28 cellular contexts compared by ENCODE assay signal in genomic region chr2:206176128-206176527, GRCh38. TPM values are rescaled to one million over a fixed set of nuclear protein-coding genes. Genes with fewer than 3 reads are reported as not detected.
DNase-seq lines count a peak whose midpoint lies in the region; ATAC-seq, FAIRE-seq and TF ChIP-seq lines count a peak whose summit lies in the region.
"Had no signal": no experiment of that assay in that cellular context is flagged by ENCODE, and none has a peak within 500 bp of the region (broad histone marks: within the 10 kb centered on the region; RNA-seq: fewer than 3 reads in every experiment).

No MANE protein-coding gene starts in this region.

- no peaks in the 10 kb centered on the region for H3K4me1 ChIP-seq in IMR-90 (ENCODE audit: control insufficient read depth, insufficient read depth, low read length)
- H3K4me1 ChIP-seq in spleen = no peaks in the 10 kb centered on the region

- no peak overlapping the region for H4K8ac ChIP-seq in IMR-90 (ENCODE audit: low read depth in 2 of 2, low read length in 2 of 2)

- H4K20me1 ChIP-seq in IMR-90 (ENCODE audit: insufficient read depth, low read length) = no peaks in the 10 kb centered on the region

- in situ Hi-C loops in IMR-90 (cut with MboI; ENCODE audit: low sequenced_read_pairs) = no loop called here
- in situ Hi-C loops in astrocyte of the spinal cord (cut with HindIII; ENCODE audit: low sequenced_read_pairs) = no loop called here

- H2BK5ac ChIP-seq in IMR-90 (ENCODE audit: low read depth, low read length, poor library complexity, severe bottlenecking) = no peak overlapping the region

- no peak overlapping the region for H2AFZ ChIP-seq in IMR-90 (replicated peaks; ENCODE audit: low read length, poor library complexity)
- H2AFZ ChIP-seq: GM23338, PC-9 had no signal

- no peaks in the 10 kb centered on the region for H3K79me1 ChIP-seq in IMR-90 (ENCODE audit: low read depth in 1 of 2, low read length in 2 of 2)

- TF ChIP-seq POLR2A in IMR-90 (IDR thresholded peaks at IDR 0.05; ENCODE audit: low read depth, low read length) = no peak
- no peak for TF ChIP-seq POLR2A in spleen (IDR thresholded peaks at IDR 0.05)
- no peak for TF ChIP-seq POLR2A in H54 (IDR thresholded peaks at IDR 0.05; ENCODE audit: low read depth, low read length)

- no peak overlapping the region for H2BK120ac ChIP-seq in IMR-90 (ENCODE audit: low read depth, low read length)

- no peak overlapping the region for H4K5ac ChIP-seq in IMR-90 (ENCODE audit: low read depth, low read length)

- BruUV-seq in IMR-90 (replicated peaks; lab: Mats Ljungman, UMichigan) = no TSS peak

- no peak for TF ChIP-seq CTCF in IMR-90 (conservative IDR thresholded peaks at IDR 0.05; ENCODE audit: low read depth, low read length)
- no peak for TF ChIP-seq CTCF in astrocyte of the spinal cord (IDR thresholded peaks at IDR 0.05; ENCODE audit: low read depth, low read length)
- TF ChIP-seq CTCF in fibroblast of the aortic adventitia (IDR thresholded peaks at IDR 0.05; ENCODE audit: insufficient read depth, low read length) = no peak
- TF ChIP-seq CTCF in spleen (IDR thresholded peaks at IDR 0.05 in 8 of 11, conservative IDR thresholded peaks at IDR 0.05 in 3 of 11) = no peak

- no peak for ATAC-seq in IMR-90 (ENCODE audit: low read depth)
- ATAC-seq: CD8-positive, alpha-beta T cell; GM23338; HCT116 had no signal

- no peak for FAIRE-seq in H54 (lab: Jason Lieb, UNC)
- FAIRE-seq: GM18507 had no signal

- H4K91ac ChIP-seq in IMR-90 (ENCODE audit: insufficient read depth, low read depth, low read length) = no peak overlapping the region

- no peaks in the 10 kb centered on the region for H3K9me1 ChIP-seq in IMR-90 (ENCODE audit: insufficient read depth, low read length)

- H3K4me3 ChIP-seq in IMR-90 (ENCODE audit: insufficient read depth, low read depth, low read length) = no peak overlapping the region
- no peak overlapping the region for H3K4me3 ChIP-seq in astrocyte of the spinal cord (ENCODE audit: low read depth, low read length)
- no peak overlapping the region for H3K4me3 ChIP-seq in fibroblast of the aortic adventitia (ENCODE audit: low read depth, low read length)
- no peak overlapping the region for H3K4me3 ChIP-seq in spleen
- H3K4me3 ChIP-seq: GM23338, PC-9, SK-N-MC had no signal

- H3K4me2 ChIP-seq in IMR-90 (ENCODE audit: low read depth, low read length) = no peak overlapping the region
- H3K4me2 ChIP-seq: GM23338, PC-9 had no signal

- H3K9me3 ChIP-seq in IMR-90 (ENCODE audit: control insufficient read depth, insufficient read depth, low read length) = no peaks in the 10 kb centered on the region
- H3K9me3 ChIP-seq in spleen = no peaks in the 10 kb centered on the region

- H3K9ac ChIP-seq in IMR-90 (ENCODE audit: low read depth, low read length) = no peak overlapping the region

- DNase-seq in IMR-90 (peak; percentile 4), astrocyte of the spinal cord (ENCODE audit: low read depth, low spot score) (peak; percentile 52), fibroblast of the aortic adventitia (ENCODE audit: low read depth) (peak; percentile 30), spleen (no peak), islet precursor cell (no peak), H54 (ENCODE audit: insufficient read length, low spot score) (no peak), EL (no peak)
- no peak for DNase-seq in activated CD4-positive, alpha-beta T cell treated with anti-CD3 and anti-CD28 coated beads for 1 hour
- DNase-seq: ACHN; C1 segment of cervical spinal cord; CD8-positive, alpha-beta T cell; GDM1; Kasumi-1; MM.1S; NCI-H1048; NCI-H1417 treated with DMSO at 0.1 percent for 48 hours; NCI-H187; NCI-H2107; NCI-H2227 treated with DMSO at 0.1 percent for 48 hours; NCI-H510A; NCI-H748 treated with DMSO at 0.1 percent for 48 hours; PC-9; RPMI8226; SHP77 treated with DMSO at 0.1 percent for 48 hours had no signal

- H3K36me3 ChIP-seq in IMR-90 (ENCODE audit: control insufficient read depth, insufficient read depth, low read length) = no peaks in the 10 kb centered on the region
- H3K36me3 ChIP-seq in spleen = no peaks in the 10 kb centered on the region

- H3K18ac ChIP-seq in IMR-90 (ENCODE audit: low read depth, low read length) = no peak overlapping the region

- H3K27ac ChIP-seq in IMR-90 (ENCODE audit: insufficient read depth, low read length) (no peak overlapping the region), spleen (peak overlapping the region in 5 of 8 donors; percentile 22 to 56 (median 33))
- H3K27ac ChIP-seq: PC-9, SK-N-MC had no signal

- no peak overlapping the region for H2AK9ac ChIP-seq in IMR-90 (replicated peaks; ENCODE audit: low read depth, low read length, poor library complexity)

- CTCF ChIA-PET in IMR-90 (lab: Yijun Ruan, JAX) = interaction anchor here (0.8 kb wide), 1 partner anchor 25 kb away, joined by 4 read pairs; no protein-coding TSS in a partner anchor

- dilution Hi-C loops in IMR-90 (cut with HindIII; ENCODE audit: low sequenced_read_pairs, unreplicated experiment) = no loop called here

- no peak for TF ChIP-seq RAD21 in IMR-90 (IDR thresholded peaks at IDR 0.05; ENCODE audit: low read length)

- H3K14ac ChIP-seq in IMR-90 (replicated peaks; ENCODE audit: low read depth, low read length) = no peak overlapping the region

- no peak overlapping the region for H3K23ac ChIP-seq in IMR-90 (ENCODE audit: low read depth, low read length)

- H2AK5ac ChIP-seq in IMR-90 (ENCODE audit: low read depth, low read length) = no peak overlapping the region

- no CpG with 5 or more reads among the region's 2 CpGs for WGBS in IMR-90 (ENCODE audit: extremely low coverage in 2 of 2, insufficient read length in 1 of 2), 2 experiments
- WGBS in spleen, 5 donors = 80 to 93% (median 85%) methylated on average over 2 of the region's 2 CpGs

- H2BK20ac ChIP-seq in IMR-90 (ENCODE audit: low read depth, low read length) = no peak overlapping the region

- no peak overlapping the region for H3K4ac ChIP-seq in IMR-90 (ENCODE audit: low read depth, low read length)

- no peak overlapping the region for H2BK15ac ChIP-seq in IMR-90 (ENCODE audit: low read depth, low read length)

- POLR2A ChIA-PET in IMR-90 (lab: Charles Lee; ENCODE audit: unreplicated experiment) = no interaction called here

- intact Hi-C loops in IMR-90 (cut with micrococcal nuclease) = no loop called here
- intact Hi-C loops in spleen (cut with DNase I; ENCODE audit: low total_unique reads) = no loop called here

- no peaks in the 10 kb centered on the region for H3K27me3 ChIP-seq in IMR-90 (ENCODE audit: control insufficient read depth, insufficient read depth, low read length)
- no peaks in the 10 kb centered on the region for H3K27me3 ChIP-seq in spleen (replicated peaks in 1 of 7)

- H3K56ac ChIP-seq in IMR-90 (ENCODE audit: extremely low read depth, insufficient read depth, low read length) = no peak overlapping the region

TF ChIP-seq in IMR-90, 13 proteins besides CTCF, POLR2A, EP300 and RAD21:
- TF ChIP-seq MAFK (IDR thresholded peaks at IDR 0.05; ENCODE audit: low read depth, low read length) (no peak), MAZ (IDR thresholded peaks at IDR 0.05; ENCODE audit: borderline replicate concordance, low read depth, low read length) (no peak), BHLHE40 (IDR thresholded peaks at IDR 0.05; ENCODE audit: low read depth, low read length) (no peak), FOS (IDR thresholded peaks at IDR 0.05; ENCODE audit: low read depth, low read length) (no peak), NFE2L2 (IDR thresholded peaks at IDR 0.05; ENCODE audit: low read depth, low read length) (no peak), RCOR1 (IDR thresholded peaks at IDR 0.05; ENCODE audit: insufficient replicate concordance, low read length) (no peak), SMC3 (IDR thresholded peaks at IDR 0.05; ENCODE audit: low read depth, low read length) (no peak), USF2 (IDR thresholded peaks at IDR 0.05; ENCODE audit: low read depth, low read length) (no peak), ELK1 (IDR thresholded peaks at IDR 0.05; ENCODE audit: borderline replicate concordance, low read depth, low read length) (no peak), CHD1 (IDR thresholded peaks at IDR 0.05; ENCODE audit: low read depth, low read length) (no peak), CEBPB (IDR thresholded peaks at IDR 0.05; ENCODE audit: low read depth, low read length) (no peak), MXI1 (IDR thresholded peaks at IDR 0.05; ENCODE audit: borderline replicate concordance, low read depth, low read length) (no peak), RFX5 (IDR thresholded peaks at IDR 0.05; ENCODE audit: low read depth, low read length) (no peak)

RNA-seq across cellular contexts. Expression of gene EEF1B2, which starts 16.4 kb away (rescaled TPM):
- total RNA-seq in IMR-90 (2012; rRNA removed) = 574 and 672 TPM in 2 replicates
- 751 and 815 TPM in 2 replicates for polyA plus RNA-seq in IMR-90 (2012; rRNA removed)
- 650 and 801 TPM in 2 replicates for polyA plus RNA-seq in IMR-90 (2012; cell fraction: cytosol; rRNA removed)
- 184 and 306 TPM in 2 replicates for polyA plus RNA-seq in IMR-90 (2012; cell fraction: nucleus; rRNA removed; ENCODE audit: low replicate concordance)
- total RNA-seq in fibroblast of the aortic adventitia (ENCODE audit: low replicate concordance) = 674 and 828 TPM in 2 replicates
- total RNA-seq in spleen = 100 to 1,000 TPM; 351 to 658 (median 504) TPM
- 1,000 to 10,000 TPM; 1,430 to 1,930 (median 1,673) TPM for polyA plus RNA-seq in spleen

RNA-seq across cellular contexts. Expression of gene NDUFS1, which starts 16.9 kb away (rescaled TPM):
- total RNA-seq in IMR-90 (2012; rRNA removed) (118 and 187 TPM in 2 replicates), fibroblast of the aortic adventitia (ENCODE audit: low replicate concordance) (121 and 148 TPM in 2 replicates), spleen (10 to 100 TPM; 62.6 to 93.6 (median 66.5) TPM)
- polyA plus RNA-seq in IMR-90 (2012; rRNA removed) (58.8 and 72.1 TPM in 2 replicates), spleen (10 to 100 TPM in 2 of 3 donors, 1 to 10 TPM in 1; 9.0 to 15.0 (median 13.4) TPM)
- 15.5 and 28.2 TPM in 2 replicates for polyA plus RNA-seq in IMR-90 (2012; cell fraction: cytosol; rRNA removed)
- polyA plus RNA-seq in IMR-90 (2012; cell fraction: nucleus; rRNA removed; ENCODE audit: low replicate concordance) = 10.1 and 47.4 TPM in 2 replicates

Comparison
In these comparisons a context has a peak if more than half of its experiments do, and no peak if none do; other contexts are left out.
1. DNase-seq: peak in IMR-90 (single experiment), astrocyte of the spinal cord (single experiment) and fibroblast of the aortic adventitia (single experiment); none in spleen (single experiment), activated CD4-positive, alpha-beta T cell treated with anti-CD3 and anti-CD28 coated beads for 1 hour (single experiment), islet precursor cell (single experiment), H54 (single experiment) and EL (single experiment).